13 cellular contexts compared by ENCODE assay signal in the genomic region with DNA sequence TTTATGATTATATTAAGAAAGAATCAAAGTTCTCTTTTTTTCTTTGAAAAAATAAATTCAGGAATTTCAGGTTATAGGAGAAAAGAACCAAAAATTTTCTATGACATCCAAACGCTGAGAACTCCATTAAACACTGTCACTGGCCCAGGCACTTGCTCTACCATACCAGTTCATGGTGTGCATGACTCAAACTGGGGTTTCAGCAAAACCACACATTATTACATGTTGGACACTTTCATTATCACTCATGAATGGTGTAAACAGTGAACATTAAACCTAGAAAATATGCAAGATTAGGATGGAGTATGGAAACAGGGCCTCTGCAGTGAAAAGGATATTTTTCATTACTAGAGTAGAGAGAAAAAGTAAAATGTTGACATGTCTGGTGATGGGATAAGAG.
DNase-seq lines count a peak whose midpoint lies in the region; ATAC-seq, FAIRE-seq and TF ChIP-seq lines count a peak whose summit lies in the region.
"Had no signal": no experiment of that assay in that cellular context is flagged by ENCODE, and none has a peak within 500 bp of the region (broad histone marks: within the 10 kb centered on the region; RNA-seq: fewer than 3 reads in every experiment).

No MANE protein-coding gene starts in this region.

- H3K4me1 Mint-ChIP-seq in activated T-helper 17 cell treated with anti-CD3 and anti-CD28 coated beads, Interleukin-2, amount 50 U/mL, for 72 hours: no peaks in the 10 kb centered on the region
- H3K4me1 Mint-ChIP-seq: memory B cell had no signal

- H3K27ac Mint-ChIP-seq in activated T-helper 17 cell treated with anti-CD3 and anti-CD28 coated beads, Interleukin-2, amount 50 U/mL, for 72 hours: no peak overlapping the region
- H3K27ac Mint-ChIP-seq: memory B cell had no signal

- H3K27ac ChIP-seq in ovary: no peak overlapping the region
- H3K27ac ChIP-seq: prostate gland, suprapubic skin had no signal

- no peak overlapping the region for H3K4me3 Mint-ChIP-seq in activated T-helper 17 cell treated with anti-CD3 and anti-CD28 coated beads, Interleukin-2, amount 50 U/mL, for 72 hours
- H3K4me3 Mint-ChIP-seq: memory B cell had no signal

- intact Hi-C loops in ovary (cut with DNase I): no loop called here

- no peak overlapping the region for H3K4me3 ChIP-seq in ovary
- H3K4me3 ChIP-seq: prostate gland, suprapubic skin had no signal

- ATAC-seq in GM18909 (IDR thresholded peaks at IDR 0.05; ENCODE audit: poor library complexity, unreplicated experiment) (peak; percentile 100), GM21717 (IDR thresholded peaks at IDR 0.05; ENCODE audit: unreplicated experiment) (peak; percentile 100), HG03103 (IDR thresholded peaks at IDR 0.05; ENCODE audit: low read depth, unreplicated experiment) (peak; percentile 100)
- ATAC-seq in activated T-helper 17 cell treated with anti-CD3 and anti-CD28 coated beads, Interleukin-2, amount 50 U/mL, for 72 hours (replicated peaks): peak; percentile 28

- no peaks in the 10 kb centered on the region for H3K9me3 ChIP-seq in ovary
- H3K9me3 ChIP-seq: prostate gland, suprapubic skin had no signal

- DNase-seq in D721Med (ENCODE audit: insufficient read length, low spot score): no peak
- DNase-seq in ovary: no peak
- DNase-seq in HUDEP-2 (lab: John Stamatoyannopoulos, UW; ENCODE audit: unreplicated experiment in 76 of 76): no peak
- DNase-seq: NCI-H1436; stimulated activated CD4-positive, alpha-beta T cell treated with anti-CD3 and anti-CD28 coated beads, Interleukin-4, amount 100 ng/mL, for 4 hours had no signal

- H3K27me3 ChIP-seq in ovary: no peaks in the 10 kb centered on the region
- H3K27me3 ChIP-seq: suprapubic skin had no signal

- no peaks in the 10 kb centered on the region for H3K4me1 ChIP-seq in ovary (ENCODE audit: insufficient read depth)
- H3K4me1 ChIP-seq: prostate gland, suprapubic skin had no signal

- FAIRE-seq in D721Med (lab: Jason Lieb, UNC): no peak
- FAIRE-seq: endothelial cell of umbilical vein had no signal

- no peaks in the 10 kb centered on the region for H3K27me3 Mint-ChIP-seq in activated T-helper 17 cell treated with anti-CD3 and anti-CD28 coated beads, Interleukin-2, amount 50 U/mL, for 72 hours
- H3K27me3 Mint-ChIP-seq: memory B cell had no signal

- TF ChIP-seq POLR2A in ovary (IDR thresholded peaks at IDR 0.05): no peak

- no peak for TF ChIP-seq CTCF in D721Med (IDR thresholded peaks at IDR 0.05; ENCODE audit: insufficient read depth, missing control alignments)
- no peak for TF ChIP-seq CTCF in ovary (IDR thresholded peaks at IDR 0.05)

- WGBS in ovary, 3 donors: 71 to 85% (median 76%) methylated on average over 1 of the region's 1 CpG

- H3K9me3 Mint-ChIP-seq in activated T-helper 17 cell treated with anti-CD3 and anti-CD28 coated beads, Interleukin-2, amount 50 U/mL, for 72 hours: no peaks in the 10 kb centered on the region

- H3K36me3 Mint-ChIP-seq in activated T-helper 17 cell treated with anti-CD3 and anti-CD28 coated beads, Interleukin-2, amount 50 U/mL, for 72 hours (ENCODE audit: low read depth): no peaks in the 10 kb centered on the region
- H3K36me3 Mint-ChIP-seq: memory B cell had no signal

- no peaks in the 10 kb centered on the region for H3K36me3 ChIP-seq in ovary
- H3K36me3 ChIP-seq: prostate gland, suprapubic skin had no signal

- no peak for TF ChIP-seq EP300 in ovary (IDR thresholded peaks at IDR 0.05)

Comparison
In these comparisons a context has a peak if more than half of its experiments do, and no peak if none do; other contexts are left out.
1. ATAC-seq: peak in every context shown above with its lines; median percentile 100 in GM18909; 100 in GM21717; 100 in HG03103; 28 in activated T-helper 17 cell treated with anti-CD3 and anti-CD28 coated beads, Interleukin-2, amount 50 U/mL, for 72 hours.